Comparison of ENCODE assay signal across 8 cellular contexts in genomic region chr2:215269397-215270117, GRCh38. TPM values are rescaled to one million over a fixed set of nuclear protein-coding genes. Genes with fewer than 3 reads are reported as not detected.
DNase-seq lines count a peak whose midpoint lies in the region; ATAC-seq and TF ChIP-seq lines count a peak whose summit lies in the region.

No MANE protein-coding gene starts in this region.

- peak; percentile 73 for ATAC-seq in HG03354 (IDR thresholded peaks at IDR 0.05; ENCODE audit: poor library complexity, severe bottlenecking, unreplicated experiment)
- ATAC-seq in activated CD8-positive, alpha-beta T cell treated with anti-CD3 and anti-CD28 coated beads for 36 hours, result peak; percentile 56
- ATAC-seq in naive B cell (ENCODE audit: low read depth in 2 of 2), result peak in 1 of 2 donors; percentile 30

- peaks cover 3% of the 10 kb centered on the region for H3K27me3 Mint-ChIP-seq in activated CD8-positive, alpha-beta T cell treated with anti-CD3 and anti-CD28 coated beads for 36 hours
- peaks cover 4 to 19% (median 5%) of the 10 kb centered on the region in 3 donors for H3K27me3 Mint-ChIP-seq in naive B cell

- intact Hi-C loops in activated CD8-positive, alpha-beta T cell treated with anti-CD3 and anti-CD28 coated beads for 36 hours (cut with micrococcal nuclease), result no loop called here

- POLR2A ChIA-PET in GM10248 (lab: Yijun Ruan, JAX), result no interaction called here
- POLR2A ChIA-PET in activated CD8-positive, alpha-beta T cell treated with anti-CD3 and anti-CD28 coated beads for 36 hours (lab: Charles Lee), result no interaction called here

- peaks cover 8% of the 10 kb centered on the region for H3K4me1 Mint-ChIP-seq in activated CD8-positive, alpha-beta T cell treated with anti-CD3 and anti-CD28 coated beads for 36 hours (ENCODE audit: low read depth)
- H3K4me1 Mint-ChIP-seq in naive B cell, result peaks cover 0 to 3% (median 0%) of the 10 kb centered on the region in 3 donors

- peak; percentile 75 for TF ChIP-seq CTCF in GM10248 (IDR thresholded peaks at IDR 0.05; ENCODE audit: control extremely low read depth, extremely low read depth, low read depth, missing control alignments)
- TF ChIP-seq CTCF in activated CD8-positive, alpha-beta T cell treated with anti-CD3 and anti-CD28 coated beads for 36 hours (IDR thresholded peaks at IDR 0.05), result peak; percentile 77
- peak; percentile 74 for TF ChIP-seq CTCF in epithelial cell of esophagus (IDR thresholded peaks at IDR 0.05; ENCODE audit: insufficient read depth, low read depth, low read length, missing control alignments)

- H3K27ac Mint-ChIP-seq in activated CD8-positive, alpha-beta T cell treated with anti-CD3 and anti-CD28 coated beads for 36 hours, result no peak overlapping the region
- H3K27ac Mint-ChIP-seq in naive B cell, result no peak overlapping the region

- no peaks in the 10 kb centered on the region for H3K36me3 Mint-ChIP-seq in activated CD8-positive, alpha-beta T cell treated with anti-CD3 and anti-CD28 coated beads for 36 hours (ENCODE audit: low read depth)
- peaks cover 0 to 8% of the 10 kb centered on the region in 2 donors for H3K36me3 Mint-ChIP-seq in naive B cell

- H3K4me3 ChIP-seq in epithelial cell of esophagus (ENCODE audit: low read length), result no peak overlapping the region

- H3K9me3 Mint-ChIP-seq in activated CD8-positive, alpha-beta T cell treated with anti-CD3 and anti-CD28 coated beads for 36 hours, result no peaks in the 10 kb centered on the region
- H3K9me3 Mint-ChIP-seq in naive B cell, result no peaks in the 10 kb centered on the region

- CTCF ChIA-PET in GM10248 (lab: Yijun Ruan, JAX), result interaction anchor here (0.7 to 3.2 kb wide), 15 partner anchors 9 to 1197 kb away, joined by 3 to 22 read pairs (median 3); no protein-coding TSS in a partner anchor
- CTCF ChIA-PET in activated CD8-positive, alpha-beta T cell treated with anti-CD3 and anti-CD28 coated beads for 36 hours (lab: Charles Lee), result interaction anchor here (0.6 to 1.8 kb wide), 19 partner anchors 8 to 1779 kb away, joined by 3 to 9 read pairs (median 3); no protein-coding TSS in a partner anchor

- no peak overlapping the region for H3K4me3 Mint-ChIP-seq in activated CD8-positive, alpha-beta T cell treated with anti-CD3 and anti-CD28 coated beads for 36 hours
- H3K4me3 Mint-ChIP-seq in naive B cell, result no peak overlapping the region

- DNase-seq in GM10248 (ENCODE audit: extremely low spot score) (peak; percentile 47), NCI-H69 (lab: John Stamatoyannopoulos, UW) (peak; percentile 66), epithelial cell of esophagus (ENCODE audit: low read depth) (peak; percentile 80), naive B cell (peak; percentile 46), cerebellar nuclear complex (lab: John Stamatoyannopoulos, UW) (no peak)
- peak; percentile 71 for DNase-seq in activated CD8-positive, alpha-beta T cell treated with anti-CD3 and anti-CD28 coated beads for 36 hours
- DNase-seq in stimulated activated naive CD4-positive, alpha-beta T cell treated with Interleukin-2 at 50 U/mL for 16 hours (lab: John Stamatoyannopoulos, UW), result peak; percentile 45

RNA-seq across cellular contexts. Expression of gene ATIC, which starts 42.3 kb away (rescaled TPM):
- 100 to 1,000 TPM; 309 to 319 TPM for total RNA-seq in activated CD8-positive, alpha-beta T cell treated with anti-CD3 and anti-CD28 coated beads for 36 hours
- polyA plus RNA-seq in naive B cell (ENCODE audit: low read depth in 6 of 6), result 100 to 1,000 TPM; 103 to 161 (median 141) TPM

Comparison
In these comparisons a context has a peak if more than half of its experiments do, and no peak if none do; other contexts are left out.
1. DNase-seq: peak in GM10248 (single experiment), NCI-H69 (single experiment), activated CD8-positive, alpha-beta T cell treated with anti-CD3 and anti-CD28 coated beads for 36 hours (single experiment), epithelial cell of esophagus (single experiment), naive B cell (single experiment) and stimulated activated naive CD4-positive, alpha-beta T cell treated with Interleukin-2 at 50 U/mL for 16 hours (single experiment); none in cerebellar nuclear complex (0 of 2).
2. Peak in every context shown above with its lines, with median percentiles within 50 percentile points of each other: CTCF ChIP-seq.